ENCODE assay signal across 7 cellular contexts in genomic region chr2:32328679-32329078, GRCh38. TPM values are rescaled to one million over a fixed set of nuclear protein-coding genes. Genes with fewer than 3 reads are reported as not detected.
A peak's percentile ranks its signal among the peaks of the same experiment; 100 is the strongest.
DNase-seq lines count a peak whose midpoint lies in the region; FAIRE-seq and TF ChIP-seq lines count a peak whose summit lies in the region.
"Not testable (repeated sequence)": the region's sequence is repeated elsewhere in the genome, so short reads cannot be mapped to it uniquely, and the experiment has no call there.

No MANE protein-coding gene starts in this region.

- H3K27ac ChIP-seq in C4-2B: peak overlapping the region; percentile 26; the same call in 1 of the 2 replicates
- peak overlapping the region; percentile 73 for H3K27ac ChIP-seq in VCaP
- H3K27ac ChIP-seq in colonic mucosa: peak overlapping the region; percentile 84
- H3K27ac ChIP-seq in liver (ENCODE audit: low read depth in 1 of 2, low read length in 2 of 2): peak overlapping the region; percentile 64 to 76
- H3K27ac ChIP-seq in small intestine (ENCODE audit: low read depth in 1 of 2, low read length in 1 of 2): peak overlapping the region; percentile 20 to 44
- peak overlapping the region; percentile 83 to 89 (median 86) for H3K27ac ChIP-seq in transverse colon

- H3K27me3 Mint-ChIP-seq in osteocyte (ENCODE audit: unreplicated experiment): not testable (repeated sequence)

- H3K4me1 Mint-ChIP-seq in osteocyte (ENCODE audit: unreplicated experiment): not testable (repeated sequence)

- not testable (repeated sequence) for TF ChIP-seq RAD21 in liver (IDR thresholded peaks at IDR 0.05)

- TF ChIP-seq EP300 in transverse colon (IDR thresholded peaks at IDR 0.05; ENCODE audit: low read depth): not testable (repeated sequence)

- in situ Hi-C loops in transverse colon (cut with MboI; ENCODE audit: low pct_ligation_motif_present in 1 of 4, low pct_unique_long_range_greater_than_20kb in 1 of 4, low sequenced_read_pairs in 3 of 4): not testable (repeated sequence)

- FAIRE-seq in small intestine (lab: Jason Lieb, UNC): not testable (repeated sequence)

- not testable (repeated sequence) for H3K36me3 ChIP-seq in colonic mucosa; liver (ENCODE audit: control insufficient read depth in 4 of 4, insufficient read depth in 3 of 4, low read depth in 1 of 4, low read length in 3 of 4); small intestine (ENCODE audit: control insufficient read depth in 2 of 2, insufficient read depth in 2 of 2, low read length in 2 of 2); transverse colon

- WGBS in liver: 61% methylated on average over 1 of the region's 1 CpG
- WGBS in small intestine, 3 donors: 27 to 60% (median 37%) methylated on average over 1 of the region's 1 CpG
- WGBS in transverse colon (ENCODE audit: low coverage in 1 of 2), 2 donors: 37 to 78% methylated on average over 1 of the region's 1 CpG

- DNase-seq in colonic mucosa, small intestine, transverse colon: not testable (repeated sequence)
- peak; percentile 17 for DNase-seq in osteocyte (ENCODE audit: extremely low spot score, unreplicated experiment)

- H3K27ac Mint-ChIP-seq in osteocyte (ENCODE audit: unreplicated experiment): not testable (repeated sequence)

- H3K4me1 ChIP-seq in colonic mucosa; small intestine (ENCODE audit: control insufficient read depth in 2 of 2, insufficient read depth in 1 of 2, low read depth in 1 of 2, low read length in 1 of 2): not testable (repeated sequence)
- peaks cover 7 to 20% (median 12%) of the 10 kb centered on the region in 4 donors for H3K4me1 ChIP-seq in liver (ENCODE audit: control insufficient read depth in 4 of 4, insufficient read depth in 4 of 4, low read length in 3 of 4)
- peaks cover 0 to 38% (median 12%) of the 10 kb centered on the region in 4 donors for H3K4me1 ChIP-seq in transverse colon

- not testable (repeated sequence) for H3K4me3 ChIP-seq in colonic mucosa; small intestine (ENCODE audit: low read depth in 1 of 2, low read length in 2 of 2); transverse colon
- H3K4me3 ChIP-seq in liver (ENCODE audit: low read depth in 1 of 3, low read length in 3 of 3): peak overlapping the region in 2 of 3 donors; percentile 23 to 26

- not testable (repeated sequence) for H3K9me3 ChIP-seq in colonic mucosa; liver (ENCODE audit: control insufficient read depth in 4 of 4, low read length in 3 of 4); small intestine (ENCODE audit: control insufficient read depth, low read depth); transverse colon

- not testable (repeated sequence) for TF ChIP-seq POLR2A in transverse colon (IDR thresholded peaks at IDR 0.05)

- TF ChIP-seq CTCF in C4-2B (conservative IDR thresholded peaks at IDR 0.05); VCaP (conservative IDR thresholded peaks at IDR 0.05); colonic mucosa (IDR thresholded peaks at IDR 0.05); liver (IDR thresholded peaks at IDR 0.05; ENCODE audit: low read depth, low read length, missing input control); osteocyte (IDR thresholded peaks at IDR 0.05); transverse colon (IDR thresholded peaks at IDR 0.05): not testable (repeated sequence)

- H3K9ac ChIP-seq in colonic mucosa (ENCODE audit: low read depth in 2 of 2, low read length in 2 of 2): not testable (repeated sequence)
- peak overlapping the region in 1 of 2 donors; percentile 43 for H3K9ac ChIP-seq in liver (ENCODE audit: low read depth in 1 of 2, low read length in 2 of 2)

- intact Hi-C loops in colonic mucosa (cut with DNase I); transverse colon (cut with DNase I; ENCODE audit: low total_unique reads): not testable (repeated sequence)

- H3K9me3 Mint-ChIP-seq in osteocyte (ENCODE audit: unreplicated experiment): not testable (repeated sequence)

- not testable (repeated sequence) for H3K4me3 Mint-ChIP-seq in osteocyte (ENCODE audit: unreplicated experiment)

- not testable (repeated sequence) for H3K27me3 ChIP-seq in colonic mucosa; liver (ENCODE audit: control insufficient read depth in 4 of 4, insufficient read depth in 4 of 4, low read length in 3 of 4); small intestine (ENCODE audit: control insufficient read depth in 2 of 2, insufficient read depth in 2 of 2, low read length in 2 of 2); transverse colon

- H3K36me3 Mint-ChIP-seq in osteocyte (ENCODE audit: unreplicated experiment): not testable (repeated sequence)

RNA-seq across cellular contexts. Expression of gene BIRC6, which starts 28.1 kb away (rescaled TPM):
- total RNA-seq in colonic mucosa (10 to 100 TPM; 74.6 to 93.1 TPM), liver (100 to 1,000 TPM in 1 of 2 donors, 10 to 100 TPM in 1; 68.7 to 171 TPM), osteocyte (96.2 and 98.8 TPM in 2 replicates), transverse colon (100 to 1,000 TPM; 131 to 337 (median 219) TPM)
- polyA plus RNA-seq in liver (10 to 100 TPM; 11.1 to 21.7 TPM), small intestine (10 to 100 TPM; 14.6 to 22.1 (median 19.1) TPM)

RNA-seq across cellular contexts. Expression of gene YIPF4, which starts 51.0 kb away (rescaled TPM):
- 10 to 100 TPM; 47.3 to 82.8 TPM for total RNA-seq in colonic mucosa
- total RNA-seq in liver: 10 to 100 TPM; 12.0 to 16.8 TPM
- polyA plus RNA-seq in liver: 10 to 100 TPM; 11.6 to 38.4 TPM
- total RNA-seq in osteocyte: 73.5 and 75.5 TPM in 2 replicates
- polyA plus RNA-seq in small intestine: 10 to 100 TPM; 10.3 to 15.2 (median 11.4) TPM
- total RNA-seq in transverse colon: 10 to 100 TPM; 11.7 to 19.5 (median 16.1) TPM

Comparison
In these comparisons a context has a peak if more than half of its experiments do, and no peak if none do; other contexts are left out.
1. H3K27ac ChIP-seq: peak in every context shown above with its lines; median percentile 86 in transverse colon; 84 in colonic mucosa; 73 in VCaP; 70 in liver; 32 in small intestine; 26 in C4-2B.